Comparison of ENCODE assay signal across 7 cellular contexts in genomic region chr20:44005661-44006060, GRCh38.
"Had no signal": no experiment of that assay in that cellular context is flagged by ENCODE, and none has a peak within 500 bp of the region (broad histone marks: within the 10 kb centered on the region; RNA-seq: fewer than 3 reads in every experiment).

No MANE protein-coding gene starts in this region.

- H3K9ac ChIP-seq: KMS-11 had no signal

- H3K9me3 Mint-ChIP-seq: IgD-negative memory B cell had no signal

- H3K36me3 Mint-ChIP-seq: IgD-negative memory B cell had no signal

- DNase-seq: IMR-90, KBM-7, KG1 had no signal

- H3K4me2 ChIP-seq: KMS-11 had no signal

- H3K27ac Mint-ChIP-seq: IgD-negative memory B cell had no signal

- H3K4me3 ChIP-seq: K562 had no signal

- H3K4me3 Mint-ChIP-seq: IgD-negative memory B cell had no signal

- H3K27ac ChIP-seq: HL-60, KMS-11 had no signal
